Comparison of ENCODE assay signal across 9 cellular contexts in the genomic region with DNA sequence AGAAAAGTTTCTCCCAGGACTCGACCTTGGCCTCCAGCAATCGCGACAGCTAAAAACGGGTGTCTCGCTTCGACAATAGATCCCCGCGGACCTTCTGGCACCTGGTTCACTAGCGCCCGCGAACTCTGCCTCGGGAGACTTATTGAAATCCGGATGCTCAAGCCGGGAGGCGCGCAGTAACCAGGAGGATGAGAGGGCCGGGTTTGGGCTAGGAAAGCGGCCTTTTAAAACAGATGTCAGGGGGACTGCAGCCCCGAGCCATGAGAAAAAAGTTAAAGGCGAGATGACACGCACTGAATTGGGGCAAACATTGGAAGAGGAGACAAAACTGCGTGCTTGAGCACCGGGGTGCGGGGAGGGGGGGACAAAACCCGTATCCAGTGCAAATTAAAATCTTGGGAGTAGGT. TPM values are rescaled to one million over a fixed set of nuclear protein-coding genes. Genes with fewer than 3 reads are reported as not detected.
DNase-seq lines count a peak whose midpoint lies in the region; TF ChIP-seq lines count a peak whose summit lies in the region.
"Had no signal": no experiment of that assay in that cellular context is flagged by ENCODE, and none has a peak within 500 bp of the region (broad histone marks: within the 10 kb centered on the region; RNA-seq: fewer than 3 reads in every experiment).

No MANE protein-coding gene starts in this region.

- TF ChIP-seq CTCF in astrocyte of the cerebellum (IDR thresholded peaks at IDR 0.05; ENCODE audit: low read depth, low read length, missing control alignments) (no peak), spleen (IDR thresholded peaks at IDR 0.05 in 8 of 11, conservative IDR thresholded peaks at IDR 0.05 in 3 of 11) (no peak)

- H3K9ac ChIP-seq in HUES64 (ENCODE audit: low read depth, low read length) = no peak overlapping the region

- in situ Hi-C loops in astrocyte of the cerebellum (cut with HindIII; ENCODE audit: low sequenced_read_pairs) = no loop called here

- H3K4me1 ChIP-seq in HUES64 (ENCODE audit: insufficient read depth, low read length) (peaks cover 8% of the 10 kb centered on the region; the same call in 1 of the 2 replicates), spleen (peaks cover 4 to 70% (median 33%) of the 10 kb centered on the region in 6 donors)

- H3K9me3 ChIP-seq in HUES64 (ENCODE audit: insufficient read depth, low read depth, low read length) (no peaks in the 10 kb centered on the region), spleen (no peaks in the 10 kb centered on the region)

- 2% methylated on average over 25 of the region's 25 CpGs for WGBS in HUES64
- 2 to 6% (median 3%) methylated on average over 25 of the region's 25 CpGs for WGBS in spleen, 5 donors

- H3K27me3 ChIP-seq in HUES64 (ENCODE audit: insufficient read depth, low read length) = peaks cover 96% of the 10 kb centered on the region
- H3K27me3 ChIP-seq in spleen (replicated peaks in 1 of 7) = peaks cover 0 to 56% (median 14%) of the 10 kb centered on the region in 7 donors

- H3K36me3 ChIP-seq in HUES64 (ENCODE audit: insufficient read depth, low read length) (no peaks in the 10 kb centered on the region), spleen (peaks cover 0 to 13% (median 6%) of the 10 kb centered on the region in 6 donors)

- H3K27ac ChIP-seq in HUES64 (ENCODE audit: low read depth, low read length) = no peak overlapping the region
- peak overlapping the region; percentile 44 to 95 (median 90) for H3K27ac ChIP-seq in spleen

- no peak for DNase-seq in astrocyte of the cerebellum (ENCODE audit: low read depth)
- peak; percentile 64 for DNase-seq in islet precursor cell
- DNase-seq in spleen = no peak
- DNase-seq in NCI-H510A (lab: John Stamatoyannopoulos, UW) = no peak
- no peak for DNase-seq in activated effector memory CD4-positive, alpha-beta T cell treated with anti-CD3 and anti-CD28 coated beads, Interleukin-2, amount 50 U/mL, for 16 hours
- no peak for DNase-seq in HK-2 (ENCODE audit: unreplicated experiment)
- DNase-seq in effector CD4-positive, alpha-beta T cell = no peak
- DNase-seq: NCI-H1694 had no signal

- no peak for TF ChIP-seq POLR2A in spleen (IDR thresholded peaks at IDR 0.05)

- H3K4me3 ChIP-seq in HUES64 (ENCODE audit: low read length) = peak overlapping the region; percentile 56
- peak overlapping the region; percentile 85 for H3K4me3 ChIP-seq in astrocyte of the cerebellum (ENCODE audit: low read depth, low read length)
- peak overlapping the region; percentile 77 to 97 (median 88) for H3K4me3 ChIP-seq in spleen

- intact Hi-C loops in spleen (cut with DNase I; ENCODE audit: low total_unique reads) = no loop called here

RNA-seq across cellular contexts. Expression of gene ZBTB16, which starts 0.6 kb away (rescaled TPM):
- polyA plus RNA-seq in HUES64 (2013, experiment 1 of 2) = 2.7 TPM
- 4.7 TPM for polyA plus RNA-seq in HUES64 (2013, experiment 2 of 2)
- total RNA-seq in spleen = 10 to 100 TPM in 6 of 7 donors, 1 to 10 TPM in 1; 8.4 to 85.6 (median 81.9) TPM
- 1 to 10 TPM; 1.5 to 9.2 (median 2.8) TPM for polyA plus RNA-seq in spleen
